In the genomic region with DNA sequence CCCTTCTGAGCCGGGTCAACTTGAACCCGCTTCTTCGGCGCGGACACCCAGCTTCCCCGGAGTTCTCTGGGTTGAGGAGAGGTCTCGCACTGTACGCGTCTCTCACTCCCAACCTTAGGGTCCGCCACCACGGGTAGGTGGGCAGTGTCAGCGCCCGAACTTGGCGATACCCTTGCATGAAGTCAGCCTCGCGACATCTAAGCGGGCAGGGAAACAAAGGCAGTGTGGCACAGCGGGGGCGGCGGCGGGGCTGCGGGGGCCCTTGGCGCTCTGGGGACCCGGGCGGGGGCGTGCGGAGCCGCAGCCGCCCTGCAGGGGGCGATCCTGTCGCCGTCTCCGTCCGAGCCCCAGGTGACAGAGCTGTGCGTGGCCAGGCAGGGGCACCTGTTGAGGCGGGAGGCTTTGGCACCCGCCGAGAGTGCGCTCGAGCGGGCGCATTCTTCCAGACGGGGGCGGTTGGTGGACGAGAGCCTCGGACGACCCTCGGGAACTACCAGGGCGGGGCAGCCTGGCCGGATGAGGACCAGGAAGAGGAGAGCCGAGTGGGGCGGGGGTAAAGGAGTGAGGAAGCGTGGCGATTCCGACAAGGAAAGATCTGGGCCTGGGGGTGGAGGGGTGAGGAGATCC, we compare ENCODE assay signal across 8 cellular contexts. TPM values are rescaled to one million over a fixed set of nuclear protein-coding genes. Genes with fewer than 3 reads are reported as not detected.
DNase-seq lines count a peak whose midpoint lies in the region; ATAC-seq, FAIRE-seq and TF ChIP-seq lines count a peak whose summit lies in the region.

No MANE protein-coding gene starts in this region.

- FAIRE-seq in HTR-8/SVneo (lab: Jason Lieb, UNC) (peak; percentile 62), pancreas (lab: Jason Lieb, UNC) (no peak)

- intact Hi-C loops in pancreas (cut with DNase I): no loop called here

- peak; percentile 73 to 91 (median 82) for ATAC-seq in pancreas
- no peak for ATAC-seq in HG03045 (IDR thresholded peaks at IDR 0.05; ENCODE audit: unreplicated experiment)
- no peak for ATAC-seq in GM21390 (IDR thresholded peaks at IDR 0.05; ENCODE audit: unreplicated experiment)
- ATAC-seq in GM18520 (IDR thresholded peaks at IDR 0.05; ENCODE audit: unreplicated experiment): no peak

- peaks cover 0 to 9% (median 0%) of the 10 kb centered on the region in 3 donors for H3K4me1 ChIP-seq in pancreas

- H3K36me3 ChIP-seq in pancreas: no peaks in the 10 kb centered on the region

- no peak overlapping the region for H3K27ac ChIP-seq in pancreas

- TF ChIP-seq CTCF in foreskin fibroblast (IDR thresholded peaks at IDR 0.05; ENCODE audit: low read depth, low read length): peak; percentile 33
- TF ChIP-seq CTCF in pancreas (IDR thresholded peaks at IDR 0.05): peak; percentile 57 to 68 (median 62)

- DNase-seq in Daoy (ENCODE audit: low read depth): peak; percentile 37
- DNase-seq in HTR-8/SVneo (ENCODE audit: insufficient read length, low spot score): no peak
- DNase-seq in activated CD8-positive, alpha-beta memory T cell treated with anti-CD3 and anti-CD28 coated beads, Interleukin-2, amount 50 U/mL, for 4 hours: peak; percentile 32
- DNase-seq in foreskin fibroblast: no peak
- DNase-seq in pancreas: peak in 5 of 6 donors; percentile 11 to 83 (median 44)

- H3K27me3 ChIP-seq in pancreas: no peaks in the 10 kb centered on the region

- H3K4me3 ChIP-seq in foreskin fibroblast (ENCODE audit: low read depth in 1 of 2, low read length in 2 of 2) (peak overlapping the region; percentile 52 to 84), pancreas (peak overlapping the region in 3 of 4 donors; percentile 27 to 68 (median 39))

- 2% methylated on average over 55 of the region's 55 CpGs for WGBS in pancreas, 2 donors

- no peaks in the 10 kb centered on the region for H3K9me3 ChIP-seq in pancreas

RNA-seq across cellular contexts. Expression of a gene that starts 1.1 kb away (rescaled TPM):
- 1.2 and 1.7 TPM in 2 replicates for total RNA-seq in Daoy (2014; rRNA removed; shearing (Covaris generic))
- total RNA-seq in pancreas: 1 to 10 TPM in 5 of 6 donors, under 1 TPM in 1; 0.93 to 3.2 (median 2.4) TPM
- polyA plus RNA-seq in pancreas: 1 to 10 TPM; 1.5 to 1.7 TPM

Comparison
In these comparisons a context has a peak if more than half of its experiments do, and no peak if none do; other contexts are left out.
1. DNase-seq: peak in Daoy (single experiment), activated CD8-positive, alpha-beta memory T cell treated with anti-CD3 and anti-CD28 coated beads, Interleukin-2, amount 50 U/mL, for 4 hours (single experiment) and pancreas (5 of 6); none in HTR-8/SVneo (single experiment) and foreskin fibroblast (0 of 2).
2. ATAC-seq: peak in pancreas (4 of 4); none in HG03045 (single experiment), GM21390 (single experiment) and GM18520 (single experiment).